Comparison of ENCODE assay signal across 8 cellular contexts in genomic region chrX:19840899-19841648, GRCh38. TPM values are rescaled to one million over a fixed set of nuclear protein-coding genes. Genes with fewer than 3 reads are reported as not detected.
DNase-seq lines count a peak whose midpoint lies in the region; ATAC-seq and TF ChIP-seq lines count a peak whose summit lies in the region.

No MANE protein-coding gene starts in this region.

- intact Hi-C loops in activated B cell treated with CpG ODN at 0.5 μM for 24 hours (cut with micrococcal nuclease), result loop anchor here (1.0 to 5.0 kb wide), 9 partner anchors 8 to 96 kb away; partner anchors contain the start of gene SH3KBP1

- peak; percentile 22 for DNase-seq in activated T-cell treated with anti-CD3 and anti-CD28 coated beads for 48 hours (ENCODE audit: low read depth)
- no peak for DNase-seq in activated T-cell treated with anti-CD3 and anti-CD28 coated beads for 4 hours
- DNase-seq in activated B cell treated with CpG ODN at 0.5 μM for 24 hours, result no peak
- DNase-seq in naive B cell, result no peak
- DNase-seq in progenitor cell of endocrine pancreas (ENCODE audit: low spot score, unreplicated experiment), result no peak
- DNase-seq in NCI-H2171 treated with DMSO at 0.1 percent for 48 hours (lab: John Stamatoyannopoulos, UW), result no peak
- no peak for DNase-seq in DMS 273 treated with DMSO at 0.1 percent for 48 hours (lab: John Stamatoyannopoulos, UW)

- POLR2A ChIA-PET in activated B cell treated with CpG ODN at 0.5 μM for 24 hours (lab: Charles Lee), result interaction anchor here (0.5 to 1.5 kb wide), 6 partner anchors 9 to 96 kb away, joined by 3 to 5 read pairs (median 3); no protein-coding TSS in a partner anchor

- H3K4me1 Mint-ChIP-seq in activated B cell treated with CpG ODN at 0.5 μM for 24 hours (peaks cover 67% of the 10 kb centered on the region), naive B cell (peaks cover 24 to 57% (median 32%) of the 10 kb centered on the region in 3 donors), progenitor cell of endocrine pancreas (ENCODE audit: low read depth) (peaks cover 9% of the 10 kb centered on the region)

- H3K9me3 Mint-ChIP-seq in activated B cell treated with CpG ODN at 0.5 μM for 24 hours (no peaks in the 10 kb centered on the region), naive B cell (peaks cover 0 to 3% (median 0%) of the 10 kb centered on the region in 7 donors), progenitor cell of endocrine pancreas (ENCODE audit: low read depth) (peaks cover 21% of the 10 kb centered on the region)

- ATAC-seq in HG03439 (IDR thresholded peaks at IDR 0.05; ENCODE audit: unreplicated experiment) (peak; percentile 60), activated B cell treated with CpG ODN at 0.5 μM for 24 hours (ENCODE audit: low read depth) (peak; percentile 65), naive B cell (ENCODE audit: low read depth in 2 of 2) (peak; percentile 67 to 77)

- H3K4me3 Mint-ChIP-seq in activated B cell treated with CpG ODN at 0.5 μM for 24 hours (peak overlapping the region; percentile 62), naive B cell (peak overlapping the region in 7 of 8 donors; percentile 15 to 80 (median 63)), progenitor cell of endocrine pancreas (ENCODE audit: low read depth) (no peak overlapping the region)

- CTCF ChIA-PET in activated B cell treated with CpG ODN at 0.5 μM for 24 hours (lab: Charles Lee), result interaction anchor here (2.3 kb wide), 1 partner anchor 101 kb away, joined by 13 read pairs; no protein-coding TSS in a partner anchor

- H3K27ac Mint-ChIP-seq in activated B cell treated with CpG ODN at 0.5 μM for 24 hours (peak overlapping the region; percentile 89), naive B cell (peak overlapping the region; percentile 27 to 80 (median 64)), progenitor cell of endocrine pancreas (no peak overlapping the region)

- H3K36me3 Mint-ChIP-seq in activated B cell treated with CpG ODN at 0.5 μM for 24 hours (ENCODE audit: low read depth), result peaks cover 10% of the 10 kb centered on the region
- peaks cover 0 to 7% of the 10 kb centered on the region in 2 donors for H3K36me3 Mint-ChIP-seq in naive B cell
- H3K36me3 Mint-ChIP-seq in progenitor cell of endocrine pancreas (ENCODE audit: insufficient read depth), result peaks cover 3% of the 10 kb centered on the region

- H3K27me3 Mint-ChIP-seq in activated B cell treated with CpG ODN at 0.5 μM for 24 hours, result no peaks in the 10 kb centered on the region
- peaks cover 0 to 7% (median 0%) of the 10 kb centered on the region in 3 donors for H3K27me3 Mint-ChIP-seq in naive B cell
- no peaks in the 10 kb centered on the region for H3K27me3 Mint-ChIP-seq in progenitor cell of endocrine pancreas

- no peak for TF ChIP-seq CTCF in activated B cell treated with CpG ODN at 0.5 μM for 24 hours (IDR thresholded peaks at IDR 0.05)
- TF ChIP-seq CTCF in progenitor cell of endocrine pancreas (IDR thresholded peaks at IDR 0.05; ENCODE audit: unreplicated experiment), result no peak

RNA-seq across cellular contexts. Expression of gene SH3KBP1, which starts 46.3 kb away (rescaled TPM):
- total RNA-seq in activated B cell treated with CpG ODN at 0.5 μM for 24 hours, result 86.3 and 101 TPM in 2 replicates
- polyA plus RNA-seq in naive B cell (ENCODE audit: low read depth in 6 of 6), result 10 to 100 TPM; 18.1 to 60.4 (median 48.1) TPM
- 16.8 and 19.2 TPM in 2 replicates for total RNA-seq in progenitor cell of endocrine pancreas
